In genomic region chr14:64294672-64295413, GRCh38 we compare ENCODE assay signal across 8 cellular contexts. TPM values are rescaled to one million over a fixed set of nuclear protein-coding genes. Genes with fewer than 3 reads are reported as not detected.
A peak's percentile ranks its signal among the peaks of the same experiment; 100 is the strongest.
DNase-seq lines count a peak whose midpoint lies in the region; TF ChIP-seq lines count a peak whose summit lies in the region.

No MANE protein-coding gene starts in this region.

- H3K27me3 ChIP-seq in iPS-15b (ENCODE audit: control insufficient read depth, insufficient read depth, low read length) = peaks cover 30% of the 10 kb centered on the region
- peaks cover 65% of the 10 kb centered on the region for H3K27me3 ChIP-seq in smooth muscle cell (ENCODE audit: low read depth)

- H3K4me2 ChIP-seq in smooth muscle cell = peak overlapping the region; percentile 88

- H3K27ac ChIP-seq in smooth muscle cell (ENCODE audit: low read depth) = no peak overlapping the region

- peak overlapping the region; percentile 74 for H2AFZ ChIP-seq in smooth muscle cell (ENCODE audit: low read depth)

- no peaks in the 10 kb centered on the region for H4K20me1 ChIP-seq in smooth muscle cell (ENCODE audit: low read depth)

- H3K9me3 ChIP-seq in iPS-15b (ENCODE audit: control insufficient read depth, insufficient read depth, low read length) = no peaks in the 10 kb centered on the region
- H3K9me3 ChIP-seq in smooth muscle cell (replicated peaks; ENCODE audit: low read depth) = no peaks in the 10 kb centered on the region

- H3K4me1 ChIP-seq in iPS-15b (ENCODE audit: control insufficient read depth, insufficient read depth, low read length) = peaks cover 2% of the 10 kb centered on the region
- peaks cover 14% of the 10 kb centered on the region for H3K4me1 ChIP-seq in smooth muscle cell (ENCODE audit: low read depth)

- H3K79me2 ChIP-seq in smooth muscle cell (ENCODE audit: low read depth) = no peaks in the 10 kb centered on the region

- in situ Hi-C loops in astrocyte of the cerebellum (cut with HindIII; ENCODE audit: low sequenced_read_pairs) = loop anchor here (5.0 to 25.0 kb wide), 2 partner anchors 283 to 483 kb away; no protein-coding TSS in a partner anchor

- H3K4me3 ChIP-seq in astrocyte of the cerebellum (ENCODE audit: low read depth, low read length) (peak overlapping the region; percentile 39), iPS-15b (ENCODE audit: low read depth, low read length) (peak overlapping the region; percentile 64), smooth muscle cell (peak overlapping the region; percentile 46)

- TF ChIP-seq CTCF in astrocyte of the cerebellum (IDR thresholded peaks at IDR 0.05; ENCODE audit: low read depth, low read length, missing control alignments) = peak; percentile 78
- TF ChIP-seq CTCF in smooth muscle cell (IDR thresholded peaks at IDR 0.05; ENCODE audit: borderline replicate concordance, insufficient read depth, poor library complexity, severe bottlenecking) = peak; percentile 89

- H3K9ac ChIP-seq in iPS-15b (ENCODE audit: low read depth, low read length) (no peak overlapping the region), smooth muscle cell (ENCODE audit: low read depth) (no peak overlapping the region)

- 11% methylated on average over 19 of the region's 20 CpGs for whole genome bisulfite sequencing in smooth muscle cell (ENCODE audit: low lambda C conversion rate)

- H3F3A ChIP-seq in smooth muscle cell (ENCODE audit: low read depth) = no peaks in the 10 kb centered on the region

- H3K36me3 ChIP-seq in iPS-15b (ENCODE audit: control insufficient read depth, insufficient read depth, low read length) (no peaks in the 10 kb centered on the region), smooth muscle cell (ENCODE audit: low read depth) (no peaks in the 10 kb centered on the region)

- peak; percentile 78 for DNase-seq in GM03348 (ENCODE audit: low spot score)
- DNase-seq in H4 (ENCODE audit: low spot score) = peak; percentile 15
- DNase-seq in LoVo (ENCODE audit: low spot score) = peak; percentile 31
- peak; percentile 71 for DNase-seq in T-helper 9 cell
- no peak for DNase-seq in astrocyte of the cerebellum (ENCODE audit: low read depth)
- peak; percentile 30 for DNase-seq in smooth muscle cell (lab: John Stamatoyannopoulos, UW; ENCODE audit: unreplicated experiment)
- DNase-seq in mesenteric fat pad (ENCODE audit: low spot score) = no peak

RNA-seq across cellular contexts. Expression of gene ESR2, which starts 0.7 kb away (rescaled TPM):
- 0.10 TPM in 1 of 2 replicates, not detected in the other for total RNA-seq in H4 (2014; rRNA removed; shearing (Covaris generic))
- total RNA-seq in smooth muscle cell (0.13 TPM in 1 of 2 replicates, not detected in the other), mesenteric fat pad (0.32 TPM)
- polyA plus RNA-seq in smooth muscle cell = 0.12 TPM in 1 of 2 replicates, not detected in the other

Comparison
In these comparisons a context has a peak if more than half of its experiments do, and no peak if none do; other contexts are left out.
1. DNase-seq: peak in GM03348 (single experiment), H4 (single experiment), LoVo (single experiment), T-helper 9 cell (single experiment) and smooth muscle cell (single experiment); none in astrocyte of the cerebellum (single experiment) and mesenteric fat pad (single experiment).
2. Peak in every context shown above with its lines, with median percentiles within 50 percentile points of each other: H3K4me3 ChIP-seq.